10 cellular contexts compared by ENCODE assay signal in genomic region chr1:235199441-235199840, GRCh38. TPM values are rescaled to one million over a fixed set of nuclear protein-coding genes. Genes with fewer than 3 reads are reported as not detected.
A peak's percentile ranks its signal among the peaks of the same experiment; 100 is the strongest.
DNase-seq lines count a peak whose midpoint lies in the region; ATAC-seq and TF ChIP-seq lines count a peak whose summit lies in the region.
"Had no signal": no experiment of that assay in that cellular context is flagged by ENCODE, and none has a peak within 500 bp of the region (broad histone marks: within the 10 kb centered on the region; RNA-seq: fewer than 3 reads in every experiment).

No MANE protein-coding gene starts in this region.

- H3K4me3 ChIP-seq in GM12865 (ENCODE audit: low read depth, low read length) (no peak overlapping the region), SK-N-SH (ENCODE audit: low read depth in 2 of 2, low read length in 1 of 2) (no peak overlapping the region), retinal pigment epithelial cell (ENCODE audit: low read length) (no peak overlapping the region)
- H3K4me3 ChIP-seq: lung had no signal

- peak; percentile 32; the same call in 1 of the 2 replicates for TF ChIP-seq RAD21 in SK-N-SH (IDR thresholded peaks at IDR 0.05; ENCODE audit: low read length)

- H3K4me2 ChIP-seq in SK-N-SH: no peak overlapping the region

- CTCF ChIA-PET in SK-N-SH (lab: Yijun Ruan, JAX): interaction anchor here (0.8 kb wide), 1 partner anchor 216 kb away, joined by 3 read pairs; no protein-coding TSS in a partner anchor

- TF ChIP-seq EP300 in SK-N-SH (IDR thresholded peaks at IDR 0.05; ENCODE audit: borderline replicate concordance in 1 of 2, low read depth in 1 of 2, low read length in 1 of 2): no peak

- H3K9ac ChIP-seq in SK-N-SH: no peak overlapping the region

- H3K79me2 ChIP-seq in SK-N-SH (ENCODE audit: insufficient read depth): no peaks in the 10 kb centered on the region

- peaks cover 21 to 57% of the 10 kb centered on the region in 2 experiments for H3K36me3 ChIP-seq in SK-N-SH (replicated peaks in 1 of 2; ENCODE audit: control insufficient read depth in 1 of 2, insufficient read depth in 2 of 2, low read length in 1 of 2)

- H3F3A ChIP-seq in SK-N-SH (replicated peaks; ENCODE audit: insufficient read depth): peaks cover 24% of the 10 kb centered on the region

- no peak overlapping the region for H3K27ac ChIP-seq in SK-N-SH (ENCODE audit: low read depth in 2 of 2, low read length in 1 of 2)
- H3K27ac ChIP-seq: VCaP had no signal

- peak; percentile 16 for DNase-seq in GM12865 (ENCODE audit: low read depth)
- peak; percentile 23 for DNase-seq in SK-N-SH
- peak; percentile 18 for DNase-seq in foreskin melanocyte
- no peak for DNase-seq in retinal pigment epithelial cell (ENCODE audit: low read depth)
- no peak for DNase-seq in KG1 (lab: John Stamatoyannopoulos, UW)
- no peak for DNase-seq in stimulated activated CD4-positive, alpha-beta T cell treated with anti-CD3 and anti-CD28 coated beads, Interleukin-15, amount 100 ng/mL, for 24 hours
- DNase-seq in activated CD4-positive, CD25-positive, alpha-beta regulatory T cell (lab: John Stamatoyannopoulos, UW): no peak

- 69% methylated on average over 6 of the region's 6 CpGs for WGBS in SK-N-SH (ENCODE audit: low lambda C conversion rate)

- POLR2A ChIA-PET in SK-N-SH (lab: Yijun Ruan, JAX): no interaction called here

- H3K9me3 ChIP-seq in SK-N-SH: no peaks in the 10 kb centered on the region

- H3K9me2 ChIP-seq in SK-N-SH: no peaks in the 10 kb centered on the region; the same call in 1 of the 2 replicates

- H3K27me3 ChIP-seq in SK-N-SH (ENCODE audit: insufficient read depth): no peaks in the 10 kb centered on the region

- H2AFZ ChIP-seq in SK-N-SH (ENCODE audit: low read depth): no peak overlapping the region

- ATAC-seq in GM19463 (IDR thresholded peaks at IDR 0.05; ENCODE audit: unreplicated experiment): no peak

- H4K20me1 ChIP-seq in SK-N-SH (ENCODE audit: insufficient read depth): no peaks in the 10 kb centered on the region

- H3K4me1 ChIP-seq in SK-N-SH (ENCODE audit: control insufficient read depth in 1 of 2, insufficient read depth in 2 of 2, low read depth in 1 of 2, low read length in 1 of 2): no peaks in the 10 kb centered on the region

- TF ChIP-seq CTCF in GM12865 (IDR thresholded peaks at IDR 0.05; ENCODE audit: insufficient read depth, low read depth, low read length, missing control alignments) (peak; percentile 6), SK-N-SH (IDR thresholded peaks at IDR 0.05) (peak; percentile 45), retinal pigment epithelial cell (conservative IDR thresholded peaks at IDR 0.05; ENCODE audit: low read depth, low read length) (peak; percentile 55)

TF ChIP-seq in SK-N-SH, 30 proteins besides CTCF, POLR2A, EP300 and RAD21:
- TF ChIP-seq SMC3 (IDR thresholded peaks at IDR 0.05; ENCODE audit: low read depth, low read length): 0 out of 2 replicates have a peak, but pooled peaks have one; percentile 6
- TF ChIP-seq TEAD4 (IDR thresholded peaks at IDR 0.05; ENCODE audit: borderline replicate concordance, insufficient read depth): no peak

RNA-seq across cellular contexts. Expression of gene RBM34, which starts 38.4 kb away (rescaled TPM):
- 33.9 and 39.9 TPM in 2 replicates for polyA plus RNA-seq in SK-N-SH (2012; rRNA removed)
- polyA plus RNA-seq in SK-N-SH (2012; cell fraction: cytosol; rRNA removed): 41.2 and 48.8 TPM in 2 replicates
- polyA plus RNA-seq in SK-N-SH (2012; cell fraction: nucleus; rRNA removed): 32.8 and 43.7 TPM in 2 replicates

Comparison
In these comparisons a context has a peak if more than half of its experiments do, and no peak if none do; other contexts are left out.
1. DNase-seq: peak in GM12865 (single experiment), SK-N-SH (single experiment) and foreskin melanocyte (single experiment); none in retinal pigment epithelial cell (single experiment), KG1 (single experiment), stimulated activated CD4-positive, alpha-beta T cell treated with anti-CD3 and anti-CD28 coated beads, Interleukin-15, amount 100 ng/mL, for 24 hours (single experiment) and activated CD4-positive, CD25-positive, alpha-beta regulatory T cell (0 of 4).
2. Peak in every context shown above with its lines, with median percentiles within 50 percentile points of each other: CTCF ChIP-seq.